ENCODE assay signal across 18 cellular contexts in the genomic region with DNA sequence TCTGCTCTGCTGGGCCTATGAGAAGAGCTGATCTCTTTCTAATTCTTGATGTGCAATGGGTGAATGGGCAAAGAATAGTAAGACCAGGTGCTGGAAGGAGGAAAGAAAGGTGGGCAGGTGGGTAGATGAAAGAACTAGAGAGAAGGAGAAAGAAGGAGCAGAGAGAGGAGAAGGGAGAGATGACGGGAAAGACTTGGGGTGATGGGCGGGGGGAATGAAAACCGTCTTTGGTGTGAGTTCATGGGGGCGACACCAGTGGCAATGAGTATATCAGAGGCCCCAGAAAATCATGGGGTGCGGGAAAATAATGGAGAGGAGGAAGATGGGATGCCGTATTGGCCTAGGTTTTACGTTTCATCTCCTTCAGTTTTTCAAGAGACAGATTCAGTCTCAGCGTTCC.
A peak's percentile ranks its signal among the peaks of the same experiment; 100 is the strongest.
DNase-seq lines count a peak whose midpoint lies in the region; ATAC-seq and TF ChIP-seq lines count a peak whose summit lies in the region.
"Had no signal": no experiment of that assay in that cellular context is flagged by ENCODE, and none has a peak within 500 bp of the region (broad histone marks: within the 10 kb centered on the region; RNA-seq: fewer than 3 reads in every experiment).

No MANE protein-coding gene starts in this region.

- TF ChIP-seq CTCF in cardiac muscle cell (IDR thresholded peaks at IDR 0.05; ENCODE audit: low read depth, low read length) (no peak), nephron (IDR thresholded peaks at IDR 0.05; ENCODE audit: unreplicated experiment in 3 of 3) (no peak), uterus (IDR thresholded peaks at IDR 0.05) (no peak)

- H3K36me3 ChIP-seq in cardiac muscle cell (no peaks in the 10 kb centered on the region), uterus (no peaks in the 10 kb centered on the region)

- no peak overlapping the region for H3K4me3 Mint-ChIP-seq in effector memory CD8-positive, alpha-beta T cell
- peak overlapping the region; percentile 15 to 72 (median 36) for H3K4me3 Mint-ChIP-seq in nephron
- H3K4me3 Mint-ChIP-seq: activated CD4-positive, alpha-beta T cell treated with anti-CD3 and anti-CD28 coated beads, Interleukin-2, amount 10 ng/mL, durations not matched to agents 7 days and 5 days had no signal

- H3K27me3 ChIP-seq in cardiac muscle cell = no peaks in the 10 kb centered on the region
- H3K27me3 ChIP-seq in uterus = no peaks in the 10 kb centered on the region
- H3K27me3 ChIP-seq: dorsolateral prefrontal cortex, Peyer's patch, tibial nerve had no signal

- peaks cover 3% of the 10 kb centered on the region for H3K36me3 Mint-ChIP-seq in effector memory CD8-positive, alpha-beta T cell (ENCODE audit: insufficient read depth)
- H3K36me3 Mint-ChIP-seq in nephron (ENCODE audit: low read depth) = peaks cover 4% of the 10 kb centered on the region

- H3K9me3 ChIP-seq in cardiac muscle cell (ENCODE audit: low read depth) (no peaks in the 10 kb centered on the region), uterus (no peaks in the 10 kb centered on the region)
- H3K9me3 ChIP-seq: A549, Peyer's patch, tibial nerve had no signal

- no peaks in the 10 kb centered on the region for H3K27me3 Mint-ChIP-seq in effector memory CD8-positive, alpha-beta T cell
- no peaks in the 10 kb centered on the region for H3K27me3 Mint-ChIP-seq in nephron (ENCODE audit: low read depth)
- H3K27me3 Mint-ChIP-seq: activated CD4-positive, alpha-beta T cell treated with anti-CD3 and anti-CD28 coated beads, Interleukin-2, amount 10 ng/mL, durations not matched to agents 7 days and 5 days had no signal

- peak overlapping the region; percentile 0 to 88 for H3K27ac Mint-ChIP-seq in effector memory CD8-positive, alpha-beta T cell
- H3K27ac Mint-ChIP-seq in nephron = peak overlapping the region; percentile 87 to 89 (median 88)
- H3K27ac Mint-ChIP-seq: activated CD4-positive, alpha-beta T cell treated with anti-CD3 and anti-CD28 coated beads, Interleukin-2, amount 10 ng/mL, durations not matched to agents 7 days and 5 days had no signal

- no peak overlapping the region for H3K4me3 ChIP-seq in cardiac muscle cell
- H3K4me3 ChIP-seq in uterus = no peak overlapping the region
- H3K4me3 ChIP-seq: A549, dorsolateral prefrontal cortex had no signal

- H3K27ac ChIP-seq in cardiac muscle cell = peak overlapping the region; percentile 82
- H3K27ac ChIP-seq in uterus = peak overlapping the region; percentile 64 to 72

- no peak for ATAC-seq in left cardiac atrium
- ATAC-seq in effector memory CD8-positive, alpha-beta T cell (replicated peaks) = no peak
- no peak for ATAC-seq in GM19328 (IDR thresholded peaks at IDR 0.05; ENCODE audit: unreplicated experiment)
- ATAC-seq: A549 had no signal

- H3K9me3 Mint-ChIP-seq in effector memory CD8-positive, alpha-beta T cell = no peaks in the 10 kb centered on the region
- H3K9me3 Mint-ChIP-seq in nephron = no peaks in the 10 kb centered on the region
- H3K9me3 Mint-ChIP-seq: activated CD4-positive, alpha-beta T cell treated with anti-CD3 and anti-CD28 coated beads, Interleukin-2, amount 10 ng/mL, durations not matched to agents 7 days and 5 days had no signal

- DNase-seq in cardiac muscle cell (ENCODE audit: low read depth in 1 of 2, low spot score in 1 of 2) = no peak
- DNase-seq in left cardiac atrium = no peak
- no peak for DNase-seq in effector memory CD8-positive, alpha-beta T cell
- no peak for DNase-seq in uterus
- no peak for DNase-seq in globus pallidus (ENCODE audit: low spot score)
- DNase-seq in AG08395 (ENCODE audit: low spot score) = no peak
- DNase-seq: activated CD4-positive, alpha-beta T cell treated with anti-CD3 and anti-CD28 coated beads, Interleukin-2, amount 10 ng/mL, durations not matched to agents 7 days and 5 days; activated naive CD4-positive, alpha-beta T cell treated with anti-CD3 and anti-CD28 coated beads, Interleukin-2, amount 50 U/mL, for 16 hours; activated T-cell treated with anti-CD3 and anti-CD28 coated beads for 4 hours; dorsolateral prefrontal cortex; EL; left colon; Peyer's patch; posterior cingulate gyrus had no signal

- intact Hi-C loops in left cardiac atrium (cut with DNase I) = no loop called here
- intact Hi-C loops in uterus (cut with DNase I; ENCODE audit: low total_unique reads) = no loop called here

- H3K4me1 Mint-ChIP-seq in effector memory CD8-positive, alpha-beta T cell (ENCODE audit: low read depth in 2 of 2) = peaks cover 13 to 40% of the 10 kb centered on the region in 2 donors
- H3K4me1 Mint-ChIP-seq in nephron = peaks cover 76% of the 10 kb centered on the region
- H3K4me1 Mint-ChIP-seq: activated CD4-positive, alpha-beta T cell treated with anti-CD3 and anti-CD28 coated beads, Interleukin-2, amount 10 ng/mL, durations not matched to agents 7 days and 5 days had no signal

- TF ChIP-seq POLR2A in uterus (IDR thresholded peaks at IDR 0.05) = no peak

- H3K4me1 ChIP-seq in cardiac muscle cell (ENCODE audit: low read depth) = peaks cover 31% of the 10 kb centered on the region
- peaks cover 0 to 9% of the 10 kb centered on the region in 2 donors for H3K4me1 ChIP-seq in uterus

Comparison
In these comparisons a context has a peak if more than half of its experiments do, and no peak if none do; other contexts are left out.
1. H3K4me3 Mint-ChIP-seq: peak in nephron (3 of 3); none in effector memory CD8-positive, alpha-beta T cell (0 of 2).